22 cellular contexts compared by ENCODE assay signal in the genomic region with DNA sequence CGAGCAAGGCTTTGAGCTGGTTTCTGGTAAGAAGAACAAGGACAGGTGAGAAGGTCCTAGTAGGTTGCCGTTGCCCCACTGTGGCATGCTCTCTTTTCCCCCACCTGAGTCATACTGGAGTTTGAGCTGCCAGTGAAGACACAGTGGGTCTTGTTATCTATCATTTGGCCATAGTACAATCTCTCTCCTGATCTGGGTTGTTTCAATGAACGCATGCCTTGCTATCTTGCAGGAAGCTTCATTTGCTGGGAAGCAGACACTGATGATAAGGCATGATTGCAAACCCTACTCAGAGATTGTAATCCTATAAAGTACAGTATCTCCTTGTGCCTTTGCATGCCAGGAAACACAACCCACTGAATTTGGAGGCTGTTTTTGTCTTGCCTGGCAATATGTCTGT.
"Had no signal": no experiment of that assay in that cellular context is flagged by ENCODE, and none has a peak within 500 bp of the region (broad histone marks: within the 10 kb centered on the region; RNA-seq: fewer than 3 reads in every experiment).

No MANE protein-coding gene starts in this region.

- H3K27ac ChIP-seq: foreskin keratinocyte, gastroesophageal sphincter, heart right ventricle, left lung, neural progenitor cell, parathyroid adenoma, right lobe of liver, stomach, thyroid gland had no signal

- H3K9me3 ChIP-seq: gastroesophageal sphincter, heart right ventricle, left lung, right lobe of liver, stomach, thyroid gland had no signal

- H3K36me3 ChIP-seq: gastroesophageal sphincter, heart right ventricle, left lung, neural progenitor cell, right lobe of liver, stomach, thyroid gland had no signal

- H3K4me1 ChIP-seq: gastroesophageal sphincter, heart right ventricle, left lung, neural progenitor cell, parathyroid adenoma, right lobe of liver, stomach, thyroid gland had no signal

- ATAC-seq: esophagus mucosa; gastroesophageal sphincter; heart right ventricle; left cardiac atrium; left lung; right lobe of liver; stimulated activated effector memory CD8-positive, alpha-beta T cell treated with anti-CD3 and anti-CD28 coated beads, Interleukin-12 subunit alpha, Interleukin-12 subunit beta, amount 100 ng/mL, for 72 hours had no signal

- H3K27me3 ChIP-seq: foreskin keratinocyte, gastroesophageal sphincter, heart right ventricle, left lung, neural progenitor cell, right lobe of liver, stomach, thyroid gland had no signal

- H3K4me3 ChIP-seq: gastroesophageal sphincter, heart right ventricle, left lung, neural progenitor cell, right lobe of liver, stomach, thyroid gland had no signal

- DNase-seq: cerebellar nuclear complex; cortex of kidney; effector CD4-positive, alpha-beta T cell; foreskin keratinocyte; heart right ventricle; hippocampal formation; left cardiac atrium; left lung; naive B cell; right lobe of liver; small intestine; stimulated activated CD4-positive, alpha-beta T cell treated with anti-CD3 and anti-CD28 coated beads, Interleukin-12 subunit alpha, Interleukin-12 subunit beta, amount 100 ng/mL, for 4 hours; stimulated activated CD4-positive, alpha-beta T cell treated with anti-CD3 and anti-CD28 coated beads, Interleukin-2, amount 100 ng/mL, for 24 hours; stimulated activated CD4-positive, alpha-beta T cell treated with anti-CD3 and anti-CD28 coated beads, Interleukin-4, amount 100 ng/mL, for 24 hours; stimulated activated naive CD4-positive, alpha-beta T cell treated with Interleukin-2 at 50 U/mL for 16 hours; stomach; thyroid gland had no signal
